In the genomic region with DNA sequence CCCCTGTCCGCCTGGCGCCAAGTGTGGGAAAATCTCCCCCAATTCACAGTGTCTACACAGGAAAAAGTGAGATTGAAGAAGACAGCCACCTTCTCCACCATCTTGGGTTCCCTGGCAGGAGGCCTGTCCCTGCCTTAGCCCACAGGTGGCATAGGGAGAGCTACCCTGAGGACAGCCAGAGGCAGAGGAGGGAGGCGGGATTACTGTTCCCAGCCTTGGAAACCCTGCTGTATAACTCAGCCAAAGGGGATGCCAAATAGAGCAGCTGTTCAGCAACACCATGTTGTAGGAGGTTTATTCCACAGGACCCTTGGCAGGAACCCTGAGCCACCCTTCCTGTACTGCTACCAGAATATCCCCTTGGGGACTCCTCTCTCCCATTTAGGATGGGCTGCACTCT, we compare ENCODE assay signal across 19 cellular contexts. TPM values are rescaled to one million over a fixed set of nuclear protein-coding genes. Genes with fewer than 3 reads are reported as not detected.
DNase-seq lines count a peak whose midpoint lies in the region; ATAC-seq and TF ChIP-seq lines count a peak whose summit lies in the region.
"Had no signal": no experiment of that assay in that cellular context is flagged by ENCODE, and none has a peak within 500 bp of the region (broad histone marks: within the 10 kb centered on the region; RNA-seq: fewer than 3 reads in every experiment).

No MANE protein-coding gene starts in this region.

- no peak overlapping the region for H3K4me2 ChIP-seq in osteoblast (ENCODE audit: insufficient read depth, low read length)

- H3K9me3 ChIP-seq in Caco-2 = no peaks in the 10 kb centered on the region
- peaks cover 9% of the 10 kb centered on the region; the same call in 1 of the 2 replicates for H3K9me3 ChIP-seq in Panc1 (ENCODE audit: control insufficient read depth, insufficient read depth, low read depth, low read length)
- H3K9me3 ChIP-seq in osteoblast (ENCODE audit: low read depth, low read length) = peaks cover 2% of the 10 kb centered on the region
- H3K9me3 ChIP-seq in WERI-Rb-1 (ENCODE audit: severe bottlenecking) = no peaks in the 10 kb centered on the region

- no TSS peak for BruUV-seq in Caco-2 (replicated peaks; lab: Mats Ljungman, UMichigan)
- BruUV-seq in Panc1 (replicated peaks; lab: Mats Ljungman, UMichigan) = no TSS peak

- ATAC-seq in Panc1 (no peak), GM19467 (IDR thresholded peaks at IDR 0.05; ENCODE audit: unreplicated experiment) (no peak), T-cell (replicated peaks in 1 of 4) (no peak)

- POLR2A ChIA-PET in Caco-2 (lab: Charles Lee) (no interaction called here), Panc1 (lab: Charles Lee) (no interaction called here), T-cell (lab: Charles Lee) (no interaction called here)

- peak overlapping the region; percentile 81 for H3K27ac ChIP-seq in Panc1 (ENCODE audit: low read length)
- H3K27ac ChIP-seq in osteoblast (ENCODE audit: low read depth, low read length) = peak overlapping the region; percentile 80
- H3K27ac ChIP-seq in WERI-Rb-1 = no peak overlapping the region
- H3K27ac ChIP-seq: SK-N-MC had no signal

- CTCF ChIA-PET in Caco-2 (lab: Charles Lee) = no interaction called here
- CTCF ChIA-PET in Panc1 (lab: Charles Lee) = no interaction called here
- CTCF ChIA-PET in T-cell (lab: Charles Lee) = no interaction called here

- H3K27ac Mint-ChIP-seq in Caco-2 (ENCODE audit: unreplicated experiment) = peak overlapping the region; percentile 80
- peak overlapping the region; percentile 42 for H3K27ac Mint-ChIP-seq in chondrocyte (ENCODE audit: unreplicated experiment)
- no peak overlapping the region for H3K27ac Mint-ChIP-seq in T-cell
- H3K27ac Mint-ChIP-seq: IgD-negative memory B cell had no signal

- peaks cover 68% of the 10 kb centered on the region for H3K79me2 ChIP-seq in osteoblast (ENCODE audit: insufficient read depth, low read length)

- H3K9me3 Mint-ChIP-seq in Caco-2 (ENCODE audit: unreplicated experiment) (peaks cover 11% of the 10 kb centered on the region), chondrocyte (ENCODE audit: low read depth) (no peaks in the 10 kb centered on the region), T-cell (no peaks in the 10 kb centered on the region)
- H3K9me3 Mint-ChIP-seq: IgD-negative memory B cell had no signal

- H3K27me3 Mint-ChIP-seq in Caco-2 (ENCODE audit: insufficient read depth, unreplicated experiment) = no peaks in the 10 kb centered on the region
- H3K27me3 Mint-ChIP-seq in chondrocyte (ENCODE audit: low read depth) = no peaks in the 10 kb centered on the region
- no peaks in the 10 kb centered on the region for H3K27me3 Mint-ChIP-seq in T-cell
- H3K27me3 Mint-ChIP-seq: IgD-negative memory B cell had no signal

- H2AFZ ChIP-seq in osteoblast (ENCODE audit: low read length) = no peak overlapping the region

- no peak overlapping the region for H3K4me3 ChIP-seq in Caco-2 (ENCODE audit: low read depth, low read length)
- no peak overlapping the region for H3K4me3 ChIP-seq in Panc1 (ENCODE audit: low read depth in 2 of 2, low read length in 2 of 2)
- no peak overlapping the region for H3K4me3 ChIP-seq in osteoblast (ENCODE audit: insufficient read depth, low read length)
- no peak overlapping the region for H3K4me3 ChIP-seq in WERI-Rb-1 (ENCODE audit: low read depth, low read length)
- H3K4me3 ChIP-seq: SK-N-MC had no signal

- in situ Hi-C loops in Panc1 (cut with HindIII; ENCODE audit: low pct_unique_long_range_greater_than_20kb, low sequenced_read_pairs) = no loop called here

- TF ChIP-seq CTCF in Caco-2 (IDR thresholded peaks at IDR 0.05; ENCODE audit: insufficient read depth in 1 of 2, low read depth in 1 of 2, low read length in 1 of 2, severe bottlenecking in 1 of 2, unreplicated experiment in 1 of 2) (no peak), Panc1 (IDR thresholded peaks at IDR 0.05) (no peak), chondrocyte (IDR thresholded peaks at IDR 0.05) (no peak), osteoblast (IDR thresholded peaks at IDR 0.05; ENCODE audit: extremely low read depth, low read depth, low read length) (no peak), WERI-Rb-1 (IDR thresholded peaks at IDR 0.05; ENCODE audit: low read depth, low read length) (no peak)

- no peak overlapping the region for H3K4me3 Mint-ChIP-seq in Caco-2 (ENCODE audit: unreplicated experiment)
- no peak overlapping the region for H3K4me3 Mint-ChIP-seq in chondrocyte (ENCODE audit: unreplicated experiment)
- no peak overlapping the region for H3K4me3 Mint-ChIP-seq in T-cell
- H3K4me3 Mint-ChIP-seq: IgD-negative memory B cell had no signal

- intact Hi-C loops in Caco-2 (cut with micrococcal nuclease; ENCODE audit: unreplicated experiment) = loop anchor here (5.0 kb wide), 1 partner anchor 42 kb away; no protein-coding TSS in a partner anchor
- intact Hi-C loops in Panc1 (cut with micrococcal nuclease; ENCODE audit: unreplicated experiment) = no loop called here

- peaks cover 57% of the 10 kb centered on the region for H3K36me3 Mint-ChIP-seq in Caco-2 (ENCODE audit: insufficient read depth, unreplicated experiment)
- H3K36me3 Mint-ChIP-seq in chondrocyte (ENCODE audit: low read depth) = peaks cover 5% of the 10 kb centered on the region
- peaks cover 38% of the 10 kb centered on the region for H3K36me3 Mint-ChIP-seq in T-cell

- H3K36me3 ChIP-seq in Caco-2 (ENCODE audit: control insufficient read depth, insufficient read depth, low read length) (no peaks in the 10 kb centered on the region; the same call in 1 of the 2 replicates), Panc1 (ENCODE audit: control insufficient read depth, insufficient read depth, low read length) (0 out of 2 replicates have a peak, but pooled peaks cover 2% of the 10 kb centered on the region), osteoblast (ENCODE audit: insufficient read depth, low read length) (peaks cover 16% of the 10 kb centered on the region), WERI-Rb-1 (no peaks in the 10 kb centered on the region)

- H3K4me1 Mint-ChIP-seq in Caco-2 (ENCODE audit: low read depth, unreplicated experiment) (peaks cover 29% of the 10 kb centered on the region), chondrocyte (ENCODE audit: low read depth) (peaks cover 23% of the 10 kb centered on the region), T-cell (peaks cover 27 to 36% (median 33%) of the 10 kb centered on the region in 3 donors)

- DNase-seq in Caco-2 = no peak
- no peak for DNase-seq in Panc1 (ENCODE audit: low read depth, low spot score)
- no peak for DNase-seq in chondrocyte (ENCODE audit: low spot score)
- DNase-seq in osteoblast (ENCODE audit: insufficient read length, low spot score, missing footprints) = no peak
- no peak for DNase-seq in WERI-Rb-1
- DNase-seq in T-cell = no peak
- DNase-seq: ACHN, AML-193, DND-41, H7, MV-4-11, NCI-H1417 treated with DMSO at 0.1 percent for 48 hours, NCI-H2029, NCI-H510A, NCI-H82, Right ventricle myocardium superior had no signal

- H4K20me1 ChIP-seq in osteoblast (ENCODE audit: insufficient read depth, low read length) = peaks cover 20% of the 10 kb centered on the region

- H3K4me1 ChIP-seq in Caco-2 (peaks cover 54% of the 10 kb centered on the region), Panc1 (ENCODE audit: control insufficient read depth, insufficient read depth, low read length) (peaks cover 33% of the 10 kb centered on the region), osteoblast (ENCODE audit: insufficient read depth, low read length) (peaks cover 18% of the 10 kb centered on the region)

- H3K27me3 ChIP-seq in Caco-2 (replicated peaks; ENCODE audit: control insufficient read depth, insufficient read depth, low read length) (no peaks in the 10 kb centered on the region), Panc1 (ENCODE audit: control insufficient read depth, insufficient read depth, low read length) (no peaks in the 10 kb centered on the region), osteoblast (ENCODE audit: insufficient read depth, low read length) (no peaks in the 10 kb centered on the region), WERI-Rb-1 (ENCODE audit: insufficient read depth, low read depth, severe bottlenecking) (no peaks in the 10 kb centered on the region)

RNA-seq across cellular contexts. Expression of gene PAK2, which starts 54.8 kb away (rescaled TPM):
- 73.7 and 89.6 TPM in 2 replicates for total RNA-seq in Caco-2 (2022)
- total RNA-seq in Panc1 (2021; ENCODE audit: unreplicated experiment) = 185 TPM
- 115 TPM for polyA plus RNA-seq in Panc1 (2012; ENCODE audit: insufficient read length)
- 61.3 to 90.3 TPM (median 79.9 TPM) in 3 replicates for total RNA-seq in chondrocyte
- total RNA-seq in osteoblast = 36.6 and 37.4 TPM in 2 replicates
- 10 to 100 TPM; 62.7 to 87.3 (median 76.2) TPM for total RNA-seq in T-cell

Comparison
In these comparisons a context has a peak if more than half of its experiments do, and no peak if none do; other contexts are left out.
1. H3K27ac Mint-ChIP-seq: peak in Caco-2 (single experiment) and chondrocyte (single experiment); none in T-cell (0 of 2).